ENCODE assay signal across 8 cellular contexts in genomic region chr5:180803181-180804128, GRCh38. TPM values are rescaled to one million over a fixed set of nuclear protein-coding genes. Genes with fewer than 3 reads are reported as not detected.
DNase-seq lines count a peak whose midpoint lies in the region; ATAC-seq and TF ChIP-seq lines count a peak whose summit lies in the region.

No MANE protein-coding gene starts in this region.

- peak overlapping the region; percentile 1; the same call in 1 of the 2 replicates for H2AFZ ChIP-seq in GM23338

- peak overlapping the region; percentile 66 to 86 (median 86) for H3K9ac ChIP-seq in subcutaneous abdominal adipose tissue (ENCODE audit: low read length in 5 of 5)

- H3K27me3 ChIP-seq in GM06990 (replicated peaks; ENCODE audit: control insufficient read depth, insufficient read depth, low read length) (no peaks in the 10 kb centered on the region), GM23338 (ENCODE audit: insufficient read depth) (no peaks in the 10 kb centered on the region), esophagus (ENCODE audit: control insufficient read depth in 1 of 2, insufficient read depth in 2 of 2, low read length in 2 of 2) (no peaks in the 10 kb centered on the region), subcutaneous abdominal adipose tissue (ENCODE audit: control insufficient read depth in 5 of 5, insufficient read depth in 4 of 5, low read length in 5 of 5) (no peaks in the 10 kb centered on the region)

- peaks cover 9% of the 10 kb centered on the region for H3K27me3 Mint-ChIP-seq in GM23338 (ENCODE audit: insufficient read depth, low read depth, poor library complexity)
- no peaks in the 10 kb centered on the region for H3K27me3 Mint-ChIP-seq in nephron (ENCODE audit: low read depth)

- 19 to 34% methylated on average over 38 to 41 of the region's 41 CpGs for WGBS in esophagus, 2 donors

- peaks cover 28% of the 10 kb centered on the region for H4K20me1 ChIP-seq in GM23338 (replicated peaks; ENCODE audit: insufficient read depth)

- H3K36me3 Mint-ChIP-seq in GM23338 (ENCODE audit: low read depth) (peaks cover 23% of the 10 kb centered on the region; the same call in 2 of the 3 replicates), nephron (ENCODE audit: low read depth) (peaks cover 13% of the 10 kb centered on the region)

- H3K4me3 ChIP-seq in GM06990 (replicated peaks; ENCODE audit: low read depth, low read length): peak overlapping the region; percentile 74
- peak overlapping the region; percentile 84 for H3K4me3 ChIP-seq in GM23338
- peak overlapping the region; percentile 63 to 70 for H3K4me3 ChIP-seq in esophagus (ENCODE audit: low read depth in 1 of 2, low read length in 2 of 2)
- peak overlapping the region; percentile 52 to 94 (median 87) for H3K4me3 ChIP-seq in subcutaneous abdominal adipose tissue (ENCODE audit: low read depth in 1 of 5, low read length in 5 of 5)

- H3K9me3 Mint-ChIP-seq in GM23338 (no peaks in the 10 kb centered on the region), nephron (no peaks in the 10 kb centered on the region)

- H3K27ac Mint-ChIP-seq in GM23338 (peak overlapping the region; percentile 82; the same call in 1 of the 2 replicates), nephron (peak overlapping the region; percentile 92 to 97 (median 96))

- H3K4me3 Mint-ChIP-seq in GM23338 (peak overlapping the region; percentile 63), nephron (peak overlapping the region; percentile 77 to 87 (median 84))

- H3K4me1 Mint-ChIP-seq in GM23338 (peaks cover 68% of the 10 kb centered on the region), nephron (peaks cover 78% of the 10 kb centered on the region)

- H3K79me2 ChIP-seq in GM23338 (replicated peaks; ENCODE audit: insufficient read depth): peaks cover 66% of the 10 kb centered on the region

- H3K36me3 ChIP-seq in GM06990 (ENCODE audit: control insufficient read depth, insufficient read depth, low read length): peaks cover 5% of the 10 kb centered on the region
- no peaks in the 10 kb centered on the region for H3K36me3 ChIP-seq in GM23338 (ENCODE audit: insufficient read depth)
- H3K36me3 ChIP-seq in esophagus (ENCODE audit: control insufficient read depth in 2 of 2, insufficient read depth in 2 of 2, low read length in 1 of 2): peaks cover 0 to 11% of the 10 kb centered on the region in 2 donors
- H3K36me3 ChIP-seq in subcutaneous abdominal adipose tissue (ENCODE audit: control insufficient read depth in 5 of 5, insufficient read depth in 5 of 5, low read length in 5 of 5): peaks cover 0 to 51% (median 14%) of the 10 kb centered on the region in 5 donors

- DNase-seq in GM06990 (ENCODE audit: extremely low read depth, insufficient read length) (peak; percentile 91), GM23338 (ENCODE audit: low spot score) (peak; percentile 77), MV-4-11 (lab: John Stamatoyannopoulos, UW) (peak; percentile 96), DMS114 treated with DMSO at 0.1 percent for 48 hours (lab: John Stamatoyannopoulos, UW; ENCODE audit: unreplicated experiment) (no peak)
- DNase-seq in activated CD8-positive, alpha-beta memory T cell treated with anti-CD3 and anti-CD28 coated beads, Interleukin-2, amount 50 U/mL, for 4 hours: peak; percentile 80

- H3F3A ChIP-seq in GM23338 (replicated peaks; ENCODE audit: low read depth): 0 out of 2 replicates have a peak, but pooled peaks cover 6% of the 10 kb centered on the region

- H3K27ac ChIP-seq in GM23338 (ENCODE audit: low read depth): peak overlapping the region; percentile 96
- H3K27ac ChIP-seq in esophagus (ENCODE audit: low read depth in 2 of 2, low read length in 1 of 2): peak overlapping the region; percentile 97
- peak overlapping the region; percentile 92 for H3K27ac ChIP-seq in subcutaneous abdominal adipose tissue (ENCODE audit: low read depth, low read length)

- H3K9me2 ChIP-seq in GM23338 (ENCODE audit: insufficient read depth): no peaks in the 10 kb centered on the region

- peaks cover 33% of the 10 kb centered on the region for H3K4me1 ChIP-seq in GM23338 (ENCODE audit: insufficient read depth)
- H3K4me1 ChIP-seq in esophagus (ENCODE audit: control insufficient read depth in 2 of 2, insufficient read depth in 2 of 2, low read length in 1 of 2): peaks cover 4 to 54% of the 10 kb centered on the region in 2 donors
- peaks cover 26 to 92% (median 85%) of the 10 kb centered on the region in 5 donors for H3K4me1 ChIP-seq in subcutaneous abdominal adipose tissue (ENCODE audit: control insufficient read depth in 5 of 5, insufficient read depth in 5 of 5, low read length in 5 of 5)

- peak overlapping the region; percentile 90 for H3K4me2 ChIP-seq in GM23338

- peak; percentile 33 for TF ChIP-seq CTCF in GM06990 (IDR thresholded peaks at IDR 0.05; ENCODE audit: insufficient read depth, low read length, poor library complexity, severe bottlenecking)
- peak; percentile 19 to 29; a peak in 1 of 4 replicates for TF ChIP-seq CTCF in GM23338 (conservative IDR thresholded peaks at IDR 0.05; ENCODE audit: low read depth in 2 of 2)
- TF ChIP-seq CTCF in nephron (IDR thresholded peaks at IDR 0.05; ENCODE audit: unreplicated experiment in 3 of 3): peak; percentile 28 to 30 (median 28)

- no peaks in the 10 kb centered on the region for H3K9me3 ChIP-seq in esophagus (ENCODE audit: control insufficient read depth in 2 of 2, insufficient read depth in 1 of 2, low read depth in 1 of 2, low read length in 1 of 2)
- no peaks in the 10 kb centered on the region for H3K9me3 ChIP-seq in subcutaneous abdominal adipose tissue (ENCODE audit: control insufficient read depth in 5 of 5, low read length in 5 of 5)

- peak; percentile 61 for ATAC-seq in GM23338

TF ChIP-seq in GM23338, 12 proteins besides CTCF, POLR2A, EP300 and RAD21:
- TF ChIP-seq POLR2AphosphoS5 (IDR thresholded peaks at IDR 0.05; ENCODE audit: low read depth): no peak
- TF ChIP-seq EZH2 (IDR thresholded peaks at IDR 0.05; ENCODE audit: low read depth, unreplicated experiment): no peak
- TF ChIP-seq EZH2phosphoT487 (IDR thresholded peaks at IDR 0.05; ENCODE audit: unreplicated experiment): no peak
- TF ChIP-seq CREB1 (CRISPR knock-in tag; IDR thresholded peaks at IDR 0.05; ENCODE audit: low read depth): no peak
- no peak for TF ChIP-seq REST (IDR thresholded peaks at IDR 0.05; ENCODE audit: unreplicated experiment)
- no peak for TF ChIP-seq ETS1 (IDR thresholded peaks at IDR 0.05)
- TF ChIP-seq NANOG (IDR thresholded peaks at IDR 0.05; ENCODE audit: borderline replicate concordance): no peak
- no peak for TF ChIP-seq ZNF331 (CRISPR knock-in tag; IDR thresholded peaks at IDR 0.05; ENCODE audit: low read depth)
- no peak for TF ChIP-seq JUNB (IDR thresholded peaks at IDR 0.05; ENCODE audit: unreplicated experiment)

RNA-seq across cellular contexts. Expression of gene MGAT1, which starts 0.8 kb away (rescaled TPM):
- 81.4 and 97.5 TPM in 2 replicates for total RNA-seq in GM23338 (2014; rRNA removed; shearing (Covaris generic))
- polyA plus RNA-seq in GM23338 (2016; fragmentation: Nextera tagmentation; extraction: Ambion mirVana) (23.6 and 23.7 TPM in 2 replicates), esophagus (100 to 1,000 TPM in 1 of 2 donors, 10 to 100 TPM in 1; 84.0 to 108 TPM)

RNA-seq across cellular contexts. Expression of gene ZFP62, which starts 57.6 kb away (rescaled TPM):
- 29.6 and 32.9 TPM in 2 replicates for total RNA-seq in GM23338 (2014; rRNA removed; shearing (Covaris generic))
- polyA plus RNA-seq in GM23338 (2016; fragmentation: Nextera tagmentation; extraction: Ambion mirVana): 33.2 and 33.7 TPM in 2 replicates
- polyA plus RNA-seq in esophagus: 10 to 100 TPM; 10.3 to 23.6 TPM
